Comparison of ENCODE assay signal across 19 cellular contexts in genomic region chr2:28049416-28049815, GRCh38.
DNase-seq lines count a peak whose midpoint lies in the region; ATAC-seq, FAIRE-seq and TF ChIP-seq lines count a peak whose summit lies in the region.
"Had no signal": no experiment of that assay in that cellular context is flagged by ENCODE, and none has a peak within 500 bp of the region (broad histone marks: within the 10 kb centered on the region; RNA-seq: fewer than 3 reads in every experiment).

No MANE protein-coding gene starts in this region.

- H3K36me3 ChIP-seq in bronchial epithelial cell (ENCODE audit: control insufficient read depth, insufficient read depth, low read length), result no peaks in the 10 kb centered on the region

- TF ChIP-seq CTCF in bronchial epithelial cell (IDR thresholded peaks at IDR 0.05; ENCODE audit: insufficient read depth, low read length, severe bottlenecking), result no peak

- no peaks in the 10 kb centered on the region for H3K27me3 ChIP-seq in bronchial epithelial cell (ENCODE audit: control insufficient read depth, insufficient read depth, low read length)
- H3K27me3 ChIP-seq: BLaER1 treated with 17β-estradiol and CSF1 and Interleukin-3, amounts not matched to agents 10 nM and 100 nM had no signal

- DNase-seq in EH (ENCODE audit: low read depth), result peak; percentile 47
- DNase-seq in bronchial epithelial cell (ENCODE audit: low read depth), result peak; percentile 30
- peak; percentile 78 for DNase-seq in kidney glomerular epithelial cell (lab: John Stamatoyannopoulos, UW)
- no peak for DNase-seq in NOMO-1 treated with dmso at 0.1 percent for 144 hours (lab: John Stamatoyannopoulos, UW; ENCODE audit: unreplicated experiment)
- no peak for DNase-seq in SKM-1 treated with dmso at 0.1 percent for 144 hours (lab: John Stamatoyannopoulos, UW; ENCODE audit: unreplicated experiment)
- DNase-seq in COLO829 (ENCODE audit: low spot score), result no peak
- DNase-seq: CD8-positive, alpha-beta T cell; GDM1; MM.1S; NCI-H1048; NCI-H1417 treated with DMSO at 0.1 percent for 48 hours; NCI-H187; NCI-H446; NCI-H526 treated with DMSO at 0.1 percent for 48 hours; SHP77; SW 1271 had no signal

- no peak for ATAC-seq in GM19023 (IDR thresholded peaks at IDR 0.05; ENCODE audit: unreplicated experiment)
- ATAC-seq: CD8-positive, alpha-beta T cell; K562 had no signal

- H3K4me3 ChIP-seq in bronchial epithelial cell (ENCODE audit: low read depth, low read length), result no peak overlapping the region
- H3K4me3 ChIP-seq: BLaER1 treated with 17β-estradiol and CSF1 and Interleukin-3, amounts not matched to agents 10 nM and 100 nM; K562 had no signal

- FAIRE-seq in bronchial epithelial cell (lab: Jason Lieb, UNC), result peak; percentile 94
- FAIRE-seq: K562 had no signal

Comparison
In these comparisons a context has a peak if more than half of its experiments do, and no peak if none do; other contexts are left out.
1. DNase-seq: peak in EH (single experiment), bronchial epithelial cell (single experiment) and kidney glomerular epithelial cell (single experiment); none in NOMO-1 treated with dmso at 0.1 percent for 144 hours (single experiment), SKM-1 treated with dmso at 0.1 percent for 144 hours (single experiment) and COLO829 (single experiment).